8 cellular contexts compared by ENCODE assay signal in genomic region chr2:219278655-219279150, GRCh38. TPM values are rescaled to one million over a fixed set of nuclear protein-coding genes. Genes with fewer than 3 reads are reported as not detected.
DNase-seq lines count a peak whose midpoint lies in the region; ATAC-seq, FAIRE-seq and TF ChIP-seq lines count a peak whose summit lies in the region.

No MANE protein-coding gene starts in this region.

- FAIRE-seq in frontal cortex (lab: Jason Lieb, UNC) = no peak

- H3K9ac ChIP-seq in HUES48 (ENCODE audit: low read depth, low read length) = no peak overlapping the region
- peak overlapping the region; percentile 55 for H3K9ac ChIP-seq in muscle layer of colon (ENCODE audit: low read length)

- H3K9me3 Mint-ChIP-seq in central memory CD8-positive, alpha-beta T cell = no peaks in the 10 kb centered on the region

- H3K9me3 ChIP-seq in HUES48 (ENCODE audit: control insufficient read depth, insufficient read depth, low read length) (no peaks in the 10 kb centered on the region), muscle layer of colon (ENCODE audit: low read length) (no peaks in the 10 kb centered on the region)

- peaks cover 29% of the 10 kb centered on the region for H3K4me1 ChIP-seq in HUES48 (ENCODE audit: control insufficient read depth, insufficient read depth, low read length)
- H3K4me1 ChIP-seq in muscle layer of colon (ENCODE audit: insufficient read depth, low read length) = peaks cover 28% of the 10 kb centered on the region

- peaks cover 24% of the 10 kb centered on the region for H3K36me3 ChIP-seq in HUES48 (ENCODE audit: control insufficient read depth, insufficient read depth, low read length)
- H3K36me3 ChIP-seq in muscle layer of colon (ENCODE audit: insufficient read depth, low read length) = peaks cover 35% of the 10 kb centered on the region

- peak overlapping the region; percentile 41 for H3K4me3 ChIP-seq in AG04449 (ENCODE audit: low read depth, low read length)
- H3K4me3 ChIP-seq in HUES48 (ENCODE audit: low read depth, low read length) = peak overlapping the region; percentile 58
- H3K4me3 ChIP-seq in muscle layer of colon (ENCODE audit: low read depth in 1 of 2, low read length in 2 of 2) = peak overlapping the region in 1 of 2 donors; percentile 36

- no peak for ATAC-seq in central memory CD8-positive, alpha-beta T cell (replicated peaks; ENCODE audit: extremely low read depth, poor library complexity, severe bottlenecking)

- DNase-seq in AG04449 (ENCODE audit: low read depth, low spot score) = no peak
- no peak for DNase-seq in central memory CD8-positive, alpha-beta T cell (ENCODE audit: low spot score in 2 of 2)
- no peak for DNase-seq in frontal cortex (ENCODE audit: low spot score in 2 of 2)
- DNase-seq in central memory CD4-positive, alpha-beta T cell = no peak
- no peak for DNase-seq in pons (ENCODE audit: low spot score)
- DNase-seq in activated CD4-positive, alpha-beta T cell treated with anti-CD3 and anti-CD28 coated beads for 48 hours = no peak

- no peaks in the 10 kb centered on the region for H3K27me3 Mint-ChIP-seq in central memory CD8-positive, alpha-beta T cell

- H3K27ac Mint-ChIP-seq in central memory CD8-positive, alpha-beta T cell (ENCODE audit: low read depth) = peak overlapping the region; percentile 100

- CTCF ChIA-PET in AG04449 (lab: Yijun Ruan, JAX) = interaction anchor here (0.6 to 21.6 kb wide), 24 partner anchors 10 to 251 kb away, joined by 3 to 691 read pairs (median 6); partner anchors contain the start of genes CNPPD1, GLB1L, STK16 and TUBA4B

- no peak for TF ChIP-seq CTCF in AG04449 (IDR thresholded peaks at IDR 0.05; ENCODE audit: insufficient read depth, low read length, missing control alignments)

- peak overlapping the region; percentile 89 for H3K27ac ChIP-seq in HUES48 (ENCODE audit: low read depth, low read length)
- H3K27ac ChIP-seq in muscle layer of colon (ENCODE audit: low read depth, low read length) = peak overlapping the region; percentile 75

- H3K36me3 Mint-ChIP-seq in central memory CD8-positive, alpha-beta T cell (ENCODE audit: insufficient read depth) = peaks cover 32% of the 10 kb centered on the region

- POLR2A ChIA-PET in AG04449 (lab: Yijun Ruan, JAX) = interaction anchor here (0.6 to 3.1 kb wide), 13 partner anchors 10 to 102 kb away, joined by 3 to 17 read pairs (median 5); partner anchors contain the start of genes ABCB6, ANKZF1, CNPPD1 and GLB1L

- no peaks in the 10 kb centered on the region for H3K27me3 ChIP-seq in HUES48 (ENCODE audit: control insufficient read depth, insufficient read depth, low read length)
- no peaks in the 10 kb centered on the region for H3K27me3 ChIP-seq in muscle layer of colon (ENCODE audit: control insufficient read depth in 1 of 2, insufficient read depth in 2 of 2, low read length in 2 of 2)

- peaks cover 38% of the 10 kb centered on the region for H3K4me1 Mint-ChIP-seq in central memory CD8-positive, alpha-beta T cell

- peak overlapping the region; percentile 88 for H3K4me3 Mint-ChIP-seq in central memory CD8-positive, alpha-beta T cell

RNA-seq across cellular contexts. Expression of gene DNAJB2, which starts 0.5 kb away (rescaled TPM):
- 46.1 TPM for total RNA-seq in frontal cortex

RNA-seq across cellular contexts. Expression of gene TUBA4A, which starts 25.0 kb away (rescaled TPM):
- 2.0 TPM for total RNA-seq in frontal cortex

RNA-seq across cellular contexts. Expression of gene TUBA4B, which starts 25.7 kb away (rescaled TPM):
- total RNA-seq in frontal cortex = not detected

RNA-seq across cellular contexts. Expression of gene PTPRN, which starts 30.5 kb away (rescaled TPM):
- total RNA-seq in frontal cortex = 24.5 TPM

RNA-seq across cellular contexts. Expression of gene STK16, which starts 33.4 kb away (rescaled TPM):
- total RNA-seq in frontal cortex = 12.2 TPM
